Comparison of ENCODE assay signal across 1 cellular context in genomic region chr7:158694650-158695049, GRCh38.
TF ChIP-seq lines count a peak whose summit lies in the region.

No MANE protein-coding gene starts in this region.

TF ChIP-seq in K562, 482 proteins besides CTCF, POLR2A, EP300 and RAD21 (continued from another document):
- no peak for TF ChIP-seq PBX2 (CRISPR knock-in tag; IDR thresholded peaks at IDR 0.05; ENCODE audit: low read depth)
- TF ChIP-seq PBX2 (tag; conservative IDR thresholded peaks at IDR 0.05; ENCODE audit: low read depth) = 0 out of 2 replicates have a peak, but pooled peaks have one; percentile 8
- TF ChIP-seq ZNF253 (CRISPR knock-in tag; conservative IDR thresholded peaks at IDR 0.05) = no peak
- TF ChIP-seq, protein P1, sequence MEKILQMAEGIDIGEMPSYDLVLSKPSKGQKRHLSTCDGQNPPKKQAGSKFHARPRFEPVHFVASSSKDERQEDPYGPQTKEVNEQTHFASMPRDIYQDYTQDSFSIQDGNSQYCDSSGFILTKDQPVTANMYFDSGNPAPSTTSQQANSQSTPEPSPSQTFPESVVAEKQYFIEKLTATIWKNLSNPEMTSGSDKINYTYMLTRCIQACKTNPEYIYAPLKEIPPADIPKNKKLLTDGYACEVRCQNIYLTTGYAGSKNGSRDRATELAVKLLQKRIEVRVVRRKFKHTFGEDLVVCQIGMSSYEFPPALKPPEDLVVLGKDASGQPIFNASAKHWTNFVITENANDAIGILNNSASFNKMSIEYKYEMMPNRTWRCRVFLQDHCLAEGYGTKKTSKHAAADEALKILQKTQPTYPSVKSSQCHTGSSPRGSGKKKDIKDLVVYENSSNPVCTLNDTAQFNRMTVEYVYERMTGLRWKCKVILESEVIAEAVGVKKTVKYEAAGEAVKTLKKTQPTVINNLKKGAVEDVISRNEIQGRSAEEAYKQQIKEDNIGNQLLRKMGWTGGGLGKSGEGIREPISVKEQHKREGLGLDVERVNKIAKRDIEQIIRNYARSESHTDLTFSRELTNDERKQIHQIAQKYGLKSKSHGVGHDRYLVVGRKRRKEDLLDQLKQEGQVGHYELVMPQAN (IDR thresholded peaks at IDR 0.05; ENCODE audit: borderline replicate concordance) = no peak
- TF ChIP-seq NFE2 (IDR thresholded peaks at IDR 0.05; ENCODE audit: low read depth) = no peak
- TF ChIP-seq SIRT6 (IDR thresholded peaks at IDR 0.05; ENCODE audit: low read depth, low read length) = no peak
- 0 out of 4 replicates have a peak, but pooled peaks of 1 of the 2 experiments have one; percentile 14 for TF ChIP-seq TRIM24 (IDR thresholded peaks at IDR 0.05)
- no peak for TF ChIP-seq CCAR2 (IDR thresholded peaks at IDR 0.05; ENCODE audit: low read depth, low read length)
- no peak for TF ChIP-seq PHF21A (IDR thresholded peaks at IDR 0.05; ENCODE audit: borderline replicate concordance, low read depth)
- no peak for TF ChIP-seq MTA1 (IDR thresholded peaks at IDR 0.05; ENCODE audit: borderline replicate concordance)
- TF ChIP-seq STAT5B (CRISPR knock-in tag; IDR thresholded peaks at IDR 0.05) = no peak
- TF ChIP-seq, protein P2, sequence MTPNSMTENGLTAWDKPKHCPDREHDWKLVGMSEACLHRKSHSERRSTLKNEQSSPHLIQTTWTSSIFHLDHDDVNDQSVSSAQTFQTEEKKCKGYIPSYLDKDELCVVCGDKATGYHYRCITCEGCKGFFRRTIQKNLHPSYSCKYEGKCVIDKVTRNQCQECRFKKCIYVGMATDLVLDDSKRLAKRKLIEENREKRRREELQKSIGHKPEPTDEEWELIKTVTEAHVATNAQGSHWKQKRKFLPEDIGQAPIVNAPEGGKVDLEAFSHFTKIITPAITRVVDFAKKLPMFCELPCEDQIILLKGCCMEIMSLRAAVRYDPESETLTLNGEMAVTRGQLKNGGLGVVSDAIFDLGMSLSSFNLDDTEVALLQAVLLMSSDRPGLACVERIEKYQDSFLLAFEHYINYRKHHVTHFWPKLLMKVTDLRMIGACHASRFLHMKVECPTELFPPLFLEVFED (CRISPR knock-in tag; conservative IDR thresholded peaks at IDR 0.05) = peak; percentile 79
- TF ChIP-seq, protein P3, sequence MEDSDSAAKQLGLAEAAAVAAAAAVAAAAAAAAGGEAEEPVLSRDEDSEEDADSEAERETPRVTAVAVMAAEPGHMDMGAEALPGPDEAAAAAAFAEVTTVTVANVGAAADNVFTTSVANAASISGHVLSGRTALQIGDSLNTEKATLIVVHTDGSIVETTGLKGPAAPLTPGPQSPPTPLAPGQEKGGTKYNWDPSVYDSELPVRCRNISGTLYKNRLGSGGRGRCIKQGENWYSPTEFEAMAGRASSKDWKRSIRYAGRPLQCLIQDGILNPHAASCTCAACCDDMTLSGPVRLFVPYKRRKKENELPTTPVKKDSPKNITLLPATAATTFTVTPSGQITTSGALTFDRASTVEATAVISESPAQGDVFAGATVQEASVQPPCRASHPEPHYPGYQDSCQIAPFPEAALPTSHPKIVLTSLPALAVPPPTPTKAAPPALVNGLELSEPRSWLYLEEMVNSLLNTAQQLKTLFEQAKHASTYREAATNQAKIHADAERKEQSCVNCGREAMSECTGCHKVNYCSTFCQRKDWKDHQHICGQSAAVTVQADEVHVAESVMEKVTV (CRISPR knock-in tag; IDR thresholded peaks at IDR 0.05) = no peak
- TF ChIP-seq, protein P4, sequence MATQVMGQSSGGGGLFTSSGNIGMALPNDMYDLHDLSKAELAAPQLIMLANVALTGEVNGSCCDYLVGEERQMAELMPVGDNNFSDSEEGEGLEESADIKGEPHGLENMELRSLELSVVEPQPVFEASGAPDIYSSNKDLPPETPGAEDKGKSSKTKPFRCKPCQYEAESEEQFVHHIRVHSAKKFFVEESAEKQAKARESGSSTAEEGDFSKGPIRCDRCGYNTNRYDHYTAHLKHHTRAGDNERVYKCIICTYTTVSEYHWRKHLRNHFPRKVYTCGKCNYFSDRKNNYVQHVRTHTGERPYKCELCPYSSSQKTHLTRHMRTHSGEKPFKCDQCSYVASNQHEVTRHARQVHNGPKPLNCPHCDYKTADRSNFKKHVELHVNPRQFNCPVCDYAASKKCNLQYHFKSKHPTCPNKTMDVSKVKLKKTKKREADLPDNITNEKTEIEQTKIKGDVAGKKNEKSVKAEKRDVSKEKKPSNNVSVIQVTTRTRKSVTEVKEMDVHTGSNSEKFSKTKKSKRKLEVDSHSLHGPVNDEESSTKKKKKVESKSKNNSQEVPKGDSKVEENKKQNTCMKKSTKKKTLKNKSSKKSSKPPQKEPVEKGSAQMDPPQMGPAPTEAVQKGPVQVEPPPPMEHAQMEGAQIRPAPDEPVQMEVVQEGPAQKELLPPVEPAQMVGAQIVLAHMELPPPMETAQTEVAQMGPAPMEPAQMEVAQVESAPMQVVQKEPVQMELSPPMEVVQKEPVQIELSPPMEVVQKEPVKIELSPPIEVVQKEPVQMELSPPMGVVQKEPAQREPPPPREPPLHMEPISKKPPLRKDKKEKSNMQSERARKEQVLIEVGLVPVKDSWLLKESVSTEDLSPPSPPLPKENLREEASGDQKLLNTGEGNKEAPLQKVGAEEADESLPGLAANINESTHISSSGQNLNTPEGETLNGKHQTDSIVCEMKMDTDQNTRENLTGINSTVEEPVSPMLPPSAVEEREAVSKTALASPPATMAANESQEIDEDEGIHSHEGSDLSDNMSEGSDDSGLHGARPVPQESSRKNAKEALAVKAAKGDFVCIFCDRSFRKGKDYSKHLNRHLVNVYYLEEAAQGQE (CRISPR knock-in tag; IDR thresholded peaks at IDR 0.05; ENCODE audit: low read depth) = no peak
- TF ChIP-seq MCM5 (IDR thresholded peaks at IDR 0.05; ENCODE audit: low read depth) = no peak
- TF ChIP-seq, protein P5, sequence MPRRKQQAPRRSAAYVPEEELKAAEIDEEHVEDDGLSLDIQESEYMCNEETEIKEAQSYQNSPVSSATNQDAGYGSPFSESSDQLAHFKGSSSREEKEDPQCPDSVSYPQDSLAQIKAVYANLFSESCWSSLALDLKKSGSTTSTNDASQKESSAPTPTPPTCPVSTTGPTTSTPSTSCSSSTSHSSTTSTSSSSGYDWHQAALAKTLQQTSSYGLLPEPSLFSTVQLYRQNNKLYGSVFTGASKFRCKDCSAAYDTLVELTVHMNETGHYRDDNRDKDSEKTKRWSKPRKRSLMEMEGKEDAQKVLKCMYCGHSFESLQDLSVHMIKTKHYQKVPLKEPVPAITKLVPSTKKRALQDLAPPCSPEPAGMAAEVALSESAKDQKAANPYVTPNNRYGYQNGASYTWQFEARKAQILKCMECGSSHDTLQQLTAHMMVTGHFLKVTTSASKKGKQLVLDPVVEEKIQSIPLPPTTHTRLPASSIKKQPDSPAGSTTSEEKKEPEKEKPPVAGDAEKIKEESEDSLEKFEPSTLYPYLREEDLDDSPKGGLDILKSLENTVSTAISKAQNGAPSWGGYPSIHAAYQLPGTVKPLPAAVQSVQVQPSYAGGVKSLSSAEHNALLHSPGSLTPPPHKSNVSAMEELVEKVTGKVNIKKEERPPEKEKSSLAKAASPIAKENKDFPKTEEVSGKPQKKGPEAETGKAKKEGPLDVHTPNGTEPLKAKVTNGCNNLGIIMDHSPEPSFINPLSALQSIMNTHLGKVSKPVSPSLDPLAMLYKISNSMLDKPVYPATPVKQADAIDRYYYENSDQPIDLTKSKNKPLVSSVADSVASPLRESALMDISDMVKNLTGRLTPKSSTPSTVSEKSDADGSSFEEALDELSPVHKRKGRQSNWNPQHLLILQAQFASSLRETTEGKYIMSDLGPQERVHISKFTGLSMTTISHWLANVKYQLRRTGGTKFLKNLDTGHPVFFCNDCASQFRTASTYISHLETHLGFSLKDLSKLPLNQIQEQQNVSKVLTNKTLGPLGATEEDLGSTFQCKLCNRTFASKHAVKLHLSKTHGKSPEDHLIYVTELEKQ (CRISPR knock-in tag; IDR thresholded peaks at IDR 0.05) = no peak
- no peak for TF ChIP-seq STAG1 (CRISPR knock-in tag; IDR thresholded peaks at IDR 0.05; ENCODE audit: borderline replicate concordance)
TF ChIP-seq in K562: peak in this region for 8.
